18 cellular contexts compared by ENCODE assay signal in the genomic region with DNA sequence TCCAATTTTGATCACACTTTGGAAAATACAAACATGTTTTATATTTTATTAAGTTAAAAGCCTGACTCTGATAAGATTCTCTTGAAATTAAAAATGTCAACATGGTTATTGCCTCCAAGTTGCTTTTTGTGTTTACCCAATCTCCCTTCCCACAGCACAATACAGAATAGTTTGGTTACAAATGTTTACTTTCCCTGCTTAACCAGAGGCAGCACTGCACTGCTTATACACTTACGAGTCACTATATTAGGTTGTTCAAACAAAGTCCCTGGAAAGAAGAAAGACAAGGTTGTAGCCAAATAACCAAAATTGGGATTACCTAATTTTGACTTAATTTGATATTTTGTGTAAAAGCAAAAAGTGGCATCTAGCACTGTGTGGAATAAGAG. TPM values are rescaled to one million over a fixed set of nuclear protein-coding genes. Genes with fewer than 3 reads are reported as not detected.
DNase-seq lines count a peak whose midpoint lies in the region; ATAC-seq and TF ChIP-seq lines count a peak whose summit lies in the region.
"Had no signal": no experiment of that assay in that cellular context is flagged by ENCODE, and none has a peak within 500 bp of the region (broad histone marks: within the 10 kb centered on the region; RNA-seq: fewer than 3 reads in every experiment).

No MANE protein-coding gene starts in this region.

- H3K36me3 Mint-ChIP-seq in MCF 10A (ENCODE audit: insufficient read depth, unreplicated experiment) = peaks cover 10% of the 10 kb centered on the region

- H3K9me2 ChIP-seq in PC-3 (replicated peaks; ENCODE audit: low read length) = no peaks in the 10 kb centered on the region
- H3K9me2 ChIP-seq: SK-N-SH had no signal

- H4K20me1 ChIP-seq in mammary epithelial cell (ENCODE audit: insufficient read depth, low read length) (no peaks in the 10 kb centered on the region), PC-3 (ENCODE audit: low read length) (0 out of 2 replicates have a peak, but pooled peaks cover 4% of the 10 kb centered on the region)

- peak; percentile 94 for ATAC-seq in PC-3
- ATAC-seq in GM21381 (IDR thresholded peaks at IDR 0.05; ENCODE audit: unreplicated experiment) = no peak

- CTCF ChIA-PET in MCF 10A (lab: Yijun Ruan, JAX) (no interaction called here), mammary epithelial cell (lab: Charles Lee; ENCODE audit: low non-redundant PET) (no interaction called here), PC-3 (lab: Charles Lee) (no interaction called here)

- no peaks in the 10 kb centered on the region for H3K27me3 Mint-ChIP-seq in MCF 10A (ENCODE audit: insufficient read depth, unreplicated experiment)
- H3K27me3 Mint-ChIP-seq: CD8-positive, alpha-beta memory T cell had no signal

- H3K9ac ChIP-seq in mammary epithelial cell (ENCODE audit: insufficient read depth, low read length) (no peak overlapping the region), PC-3 (ENCODE audit: low read length) (no peak overlapping the region)
- H3K9ac ChIP-seq: BLaER1 treated with 17β-estradiol and CSF1 and Interleukin-3, amounts not matched to agents 10 nM and 100 nM; SK-N-SH had no signal

- POLR2A ChIA-PET in MCF 10A (lab: Yijun Ruan, JAX) = no interaction called here
- POLR2A ChIA-PET in PC-3 (lab: Charles Lee; ENCODE audit: unreplicated experiment) = no interaction called here

- H3K4me1 ChIP-seq in mammary epithelial cell (ENCODE audit: insufficient read depth, low read length) (no peaks in the 10 kb centered on the region), PC-3 (ENCODE audit: insufficient read depth, low read length) (peaks cover 7% of the 10 kb centered on the region; the same call in 1 of the 2 replicates)
- H3K4me1 ChIP-seq: BLaER1 treated with 17β-estradiol and CSF1 and Interleukin-3, amounts not matched to agents 10 nM and 100 nM had no signal

- peak overlapping the region; percentile 35 for H3K27ac Mint-ChIP-seq in MCF 10A (ENCODE audit: low read depth, unreplicated experiment)
- H3K27ac Mint-ChIP-seq: CD8-positive, alpha-beta memory T cell had no signal

- H3K4me3 ChIP-seq in mammary epithelial cell (replicated peaks in 1 of 3; ENCODE audit: insufficient read depth in 1 of 3, low read depth in 2 of 3, low read length in 3 of 3) = no peak overlapping the region
- no peak overlapping the region for H3K4me3 ChIP-seq in PC-3 (ENCODE audit: low read length)
- no peak overlapping the region for H3K4me3 ChIP-seq in fibroblast of villous mesenchyme (ENCODE audit: low read depth, low read length)
- H3K4me3 ChIP-seq: BLaER1 treated with 17β-estradiol and CSF1 and Interleukin-3, amounts not matched to agents 10 nM and 100 nM had no signal

- no peaks in the 10 kb centered on the region for H3K9me3 ChIP-seq in mammary epithelial cell (replicated peaks; ENCODE audit: insufficient read depth, low read length)
- no peaks in the 10 kb centered on the region for H3K9me3 ChIP-seq in PC-3 (ENCODE audit: low read length)
- H3K9me3 ChIP-seq: SK-N-SH had no signal

- no peak for TF ChIP-seq POLR2A in erythroblast (IDR thresholded peaks at IDR 0.05; ENCODE audit: low read length)

- H3K4me1 Mint-ChIP-seq in MCF 10A (ENCODE audit: insufficient read depth, unreplicated experiment) = peaks cover 8% of the 10 kb centered on the region

- H3K27me3 ChIP-seq in mammary epithelial cell (ENCODE audit: insufficient read depth, low read length) = no peaks in the 10 kb centered on the region
- H3K27me3 ChIP-seq in PC-3 (ENCODE audit: low read length) = no peaks in the 10 kb centered on the region
- H3K27me3 ChIP-seq: BLaER1 treated with 17β-estradiol and CSF1 and Interleukin-3, amounts not matched to agents 10 nM and 100 nM had no signal

- peaks cover 57% of the 10 kb centered on the region for H3K79me2 ChIP-seq in mammary epithelial cell (ENCODE audit: insufficient read depth, low read length)
- H3K79me2 ChIP-seq in PC-3 (ENCODE audit: low read length) = peaks cover 17% of the 10 kb centered on the region

- H3K36me3 ChIP-seq in mammary epithelial cell (ENCODE audit: insufficient read depth, low read length) (no peaks in the 10 kb centered on the region), PC-3 (ENCODE audit: low read depth, low read length) (0 out of 2 replicates have a peak, but pooled peaks cover 3% of the 10 kb centered on the region)

- BruUV-seq in MCF 10A (replicated peaks; lab: Mats Ljungman, UMichigan) (no TSS peak), mammary epithelial cell (replicated peaks; lab: Mats Ljungman, UMichigan) (no TSS peak), PC-3 (replicated peaks; lab: Mats Ljungman, UMichigan) (no TSS peak)

- H3K4me2 ChIP-seq in mammary epithelial cell (ENCODE audit: insufficient read depth, low read depth, low read length) (no peak overlapping the region), PC-3 (ENCODE audit: low read length) (no peak overlapping the region)
- H3K4me2 ChIP-seq: BLaER1 treated with 17β-estradiol and CSF1 and Interleukin-3, amounts not matched to agents 10 nM and 100 nM; SK-N-SH had no signal

- TF ChIP-seq CTCF in MCF 10A (IDR thresholded peaks at IDR 0.05; ENCODE audit: unreplicated experiment) (no peak), mammary epithelial cell (conservative IDR thresholded peaks at IDR 0.05 in 1 of 2, IDR thresholded peaks at IDR 0.05 in 1 of 2; ENCODE audit: extremely low read depth in 1 of 2, insufficient read depth in 1 of 2, low read depth in 1 of 2, low read length in 2 of 2) (no peak), PC-3 (conservative IDR thresholded peaks at IDR 0.05; ENCODE audit: low read depth, low read length) (no peak), fibroblast of villous mesenchyme (IDR thresholded peaks at IDR 0.05; ENCODE audit: insufficient read depth, low read depth, low read length) (no peak)

- no peak overlapping the region for H3K27ac ChIP-seq in mammary epithelial cell (ENCODE audit: insufficient read depth, low read depth, low read length)
- H3K27ac ChIP-seq in PC-3 (ENCODE audit: low read length) = no peak overlapping the region
- H3K27ac ChIP-seq: BLaER1 treated with 17β-estradiol and CSF1 and Interleukin-3, amounts not matched to agents 10 nM and 100 nM had no signal

- no peaks in the 10 kb centered on the region for H3F3A ChIP-seq in PC-3 (ENCODE audit: low read length, unreplicated experiment)

- H2AFZ ChIP-seq in mammary epithelial cell (ENCODE audit: low read depth, low read length) = no peak overlapping the region
- H2AFZ ChIP-seq in PC-3 (ENCODE audit: low read length) = no peak overlapping the region

- dilution Hi-C loops in mammary epithelial cell (cut with HindIII; ENCODE audit: low sequenced_read_pairs) = no loop called here

- DNase-seq in MCF 10A (ENCODE audit: unreplicated experiment) = no peak
- DNase-seq in mammary epithelial cell = no peak
- peak; percentile 45 for DNase-seq in PC-3
- DNase-seq in fibroblast of villous mesenchyme (ENCODE audit: low read depth) = peak; percentile 59
- no peak for DNase-seq in NCI-H345 treated with DMSO at 0.1 percent for 48 hours (lab: John Stamatoyannopoulos, UW; ENCODE audit: unreplicated experiment)
- no peak for DNase-seq in erythroblast (lab: John Stamatoyannopoulos, UW)
- DNase-seq in DMS153 treated with DMSO at 0.1 percent for 48 hours (lab: John Stamatoyannopoulos, UW; ENCODE audit: unreplicated experiment) = no peak
- DNase-seq: 8988T; CD8-positive, alpha-beta memory T cell; GF-D8; H7; NCI-H1436 treated with DMSO at 0.1 percent for 48 hours; NCI-H2029 treated with DMSO at 0.1 percent for 48 hours; NCI-H510A; SHP77; SK-N-SH had no signal

- 100% methylated on average over 1 of the region's 1 CpG for WGBS in mammary epithelial cell (ENCODE audit: low coverage, missing lambda C conversion rate)

- H3K9me3 Mint-ChIP-seq in MCF 10A (ENCODE audit: unreplicated experiment) = no peaks in the 10 kb centered on the region
- H3K9me3 Mint-ChIP-seq: CD8-positive, alpha-beta memory T cell had no signal

- in situ Hi-C loops in mammary epithelial cell (cut with MboI; ENCODE audit: low sequenced_read_pairs in 2 of 2) = no loop called here

- no peak overlapping the region for H3K4me3 Mint-ChIP-seq in MCF 10A (ENCODE audit: unreplicated experiment)
- H3K4me3 Mint-ChIP-seq: CD8-positive, alpha-beta memory T cell had no signal

- intact Hi-C loops in MCF 10A (cut with micrococcal nuclease) = no loop called here
- intact Hi-C loops in mammary epithelial cell (cut with micrococcal nuclease) = no loop called here
- intact Hi-C loops in PC-3 (cut with micrococcal nuclease) = no loop called here

RNA-seq across cellular contexts. Expression of a gene that starts 25.9 kb away (rescaled TPM):
- total RNA-seq in MCF 10A (2022) (18.0 and 21.4 TPM in 2 replicates), mammary epithelial cell (10 to 100 TPM; 16.0 to 18.2 TPM), PC-3 (2014; rRNA removed) (11.9 and 12.2 TPM in 2 replicates), fibroblast of villous mesenchyme (14.2 and 25.5 TPM in 2 replicates)
- 4.8 TPM for polyA plus RNA-seq in mammary epithelial cell
- polyA minus RNA-seq in mammary epithelial cell = 2.7 TPM

Comparison
In these comparisons a context has a peak if more than half of its experiments do, and no peak if none do; other contexts are left out.
1. DNase-seq: peak in PC-3 (single experiment) and fibroblast of villous mesenchyme (single experiment); none in MCF 10A (single experiment), mammary epithelial cell (single experiment), NCI-H345 treated with DMSO at 0.1 percent for 48 hours (single experiment), erythroblast (0 of 2) and DMS153 treated with DMSO at 0.1 percent for 48 hours (single experiment).